Comparison of ENCODE assay signal across 30 cellular contexts in genomic region chr21:10521091-10521598, GRCh38. TPM values are rescaled to one million over a fixed set of nuclear protein-coding genes. Genes with fewer than 3 reads are reported as not detected.
DNase-seq lines count a peak whose midpoint lies in the region; ATAC-seq, FAIRE-seq and TF ChIP-seq lines count a peak whose summit lies in the region.
"Had no signal": no experiment of that assay in that cellular context is flagged by ENCODE, and none has a peak within 500 bp of the region (broad histone marks: within the 10 kb centered on the region; RNA-seq: fewer than 3 reads in every experiment).

Gene TPTE (plus strand): TSS chr21:10521583. CDS start chr21:10538724, 17,141 bp downstream.

- DNase-seq in activated gamma-delta T cell (lab: John Stamatoyannopoulos, UW), result peak; percentile 15
- no peak for DNase-seq in activated gamma-delta T cell treated with Interleukin-2 at 50 U/mL for 16 hours
- peak; percentile 96 for DNase-seq in NCI-H510A (lab: John Stamatoyannopoulos, UW)
- DNase-seq in HepG2 (ENCODE audit: low spot score), result no peak
- DNase-seq in testis, result peak; percentile 85
- DNase-seq in GM19239 (ENCODE audit: insufficient read length, low spot score), result no peak
- no peak for DNase-seq in NCI-H1436 treated with DMSO at 0.1 percent for 48 hours (lab: John Stamatoyannopoulos, UW)
- DNase-seq in HTR-8/SVneo (ENCODE audit: insufficient read length, low spot score), result no peak
- DNase-seq: activated CD4-positive, alpha-beta memory T cell treated with anti-CD3 and anti-CD28 coated beads, Interleukin-2, amount 10 ng/mL, durations not matched to agents 7 days and 5 days; activated naive CD4-positive, alpha-beta T cell treated with anti-CD3 and anti-CD28 coated beads for 36 hours; AML-193; amniotic stem cell; DMS79; left colon; NCI-H1092; NCI-H2081 treated with DMSO at 0.1 percent for 48 hours; NCI-H446 treated with DMSO at 0.1 percent for 48 hours; RPMI8226; stimulated activated CD4-positive, alpha-beta T cell treated with anti-CD3 and anti-CD28 coated beads, Interleukin-2, amount 100 ng/mL, for 24 hours; stimulated activated naive B cell treated with anti-CD40 and anti-IgM and Interleukin-4, amounts not matched to agents 10 μg/mL and 1 μg/mL and 100 μg/mL, for 72 hours; T-helper 9 cell had no signal

- no peaks in the 10 kb centered on the region for H3K79me2 ChIP-seq in HepG2 (ENCODE audit: insufficient read depth, low read length)

- CTCF ChIA-PET in HepG2 (lab: Yijun Ruan, JAX; ENCODE audit: low intra/inter-chr PET ratio, low total read pairs), result no interaction called here

- no peaks in the 10 kb centered on the region for H3K4me1 ChIP-seq in HepG2 (ENCODE audit: insufficient read depth, low read length)
- no peaks in the 10 kb centered on the region for H3K4me1 ChIP-seq in testis
- H3K4me1 ChIP-seq: heart left ventricle, prostate gland had no signal

- H3K4me2 ChIP-seq in HepG2 (ENCODE audit: low read depth, low read length), result no peak within 1 kb of the TSS
- H3K4me2 ChIP-seq: GM23338 had no signal

- POLR2A ChIA-PET in HepG2 (lab: Yijun Ruan, JAX), result no interaction called here

- TF ChIP-seq POLR2A in HepG2 (IDR thresholded peaks at IDR 0.05; ENCODE audit: insufficient read depth in 1 of 2, low read depth in 2 of 2, low read length in 2 of 2) (no peak), testis (IDR thresholded peaks at IDR 0.05) (no peak)

- H3K4me3 ChIP-seq in HepG2 (replicated peaks in 1 of 3; ENCODE audit: insufficient read depth in 1 of 3, low read depth in 2 of 3, low read length in 3 of 3) (no peak within 1 kb of the TSS), testis (peak within 1 kb of the TSS; percentile 49 to 51)
- H3K4me3 ChIP-seq: cardiac muscle cell, heart left ventricle, prostate gland had no signal

- ATAC-seq in HepG2, result peak; percentile 24; the same call in 1 of the 3 replicates
- ATAC-seq: GM23338; left colon; stimulated activated naive B cell treated with anti-CD40 and anti-IgM and Interleukin-4, amounts not matched to agents 10 μg/mL and 1 μg/mL and 100 μg/mL, for 72 hours had no signal

- TF ChIP-seq EP300 in HepG2 (IDR thresholded peaks at IDR 0.05; ENCODE audit: low read depth in 2 of 2, low read length in 2 of 2), result no peak
- no peak for TF ChIP-seq EP300 in HepG2 (CRISPR knock-in tag; IDR thresholded peaks at IDR 0.05; ENCODE audit: borderline replicate concordance)

- intact Hi-C loops in HepG2 (cut with micrococcal nuclease; ENCODE audit: unreplicated experiment) (no loop called here), testis (cut with DNase I; ENCODE audit: low total_unique reads) (no loop called here)

- TF ChIP-seq CTCF in HepG2 (CRISPR knock-in tag; IDR thresholded peaks at IDR 0.05) (no peak), testis (IDR thresholded peaks at IDR 0.05) (no peak)

- in situ Hi-C loops in HepG2 (cut with HindIII; ENCODE audit: extremely low pct_ligation_motif_present, low pct_unique_long_range_greater_than_20kb), result no loop called here

- H3K9me3 ChIP-seq in HepG2 (ENCODE audit: low read length), result peaks cover 84% of the 10 kb centered on the region
- no peaks in the 10 kb centered on the region for H3K9me3 ChIP-seq in testis
- H3K9me3 ChIP-seq: prostate gland had no signal

- H3K36me3 ChIP-seq in HepG2 (replicated peaks in 1 of 2; ENCODE audit: control insufficient read depth in 1 of 2, insufficient read depth in 2 of 2, low read length in 2 of 2) (no peaks in the 10 kb centered on the region), testis (ENCODE audit: low read depth, missing control alignments) (no peaks in the 10 kb centered on the region)
- H3K36me3 ChIP-seq: cardiac muscle cell, heart left ventricle, prostate gland had no signal

- H3K27ac ChIP-seq in HepG2 (ENCODE audit: extremely low read length, insufficient read depth, low read length) (no peak within 1 kb of the TSS), testis (peak within 1 kb of the TSS; percentile 2 to 81)
- H3K27ac ChIP-seq: cardiac muscle cell, heart left ventricle, prostate gland had no signal

- TF ChIP-seq RAD21 in HepG2 (CRISPR knock-in tag; IDR thresholded peaks at IDR 0.05), result no peak

- BruUV-seq in HepG2 (replicated peaks; lab: Mats Ljungman, UMichigan), result no TSS peak

- H4K20me1 ChIP-seq in HepG2 (ENCODE audit: insufficient read depth, low read length), result no peaks in the 10 kb centered on the region

- FAIRE-seq in HepG2 (lab: Jason Lieb, UNC) (no peak), GM19239 (lab: Jason Lieb, UNC) (no peak), HTR-8/SVneo (lab: Jason Lieb, UNC) (no peak)
- FAIRE-seq: endometrium had no signal

- whole genome bisulfite sequencing in HepG2 (ENCODE audit: low lambda C conversion rate), result 78% methylated on average over 66 of the region's 66 CpGs
- 59% methylated on average over 47 to 63 of the region's 66 CpGs for WGBS in testis, 2 donors

- no peak within 1 kb of the TSS for H3K9ac ChIP-seq in HepG2 (ENCODE audit: insufficient read depth, low read depth, low read length)

- H3K27me3 ChIP-seq in HepG2 (ENCODE audit: control insufficient read depth in 1 of 2, insufficient read depth in 2 of 2, low read length in 2 of 2), result no peaks in the 10 kb centered on the region
- no peaks in the 10 kb centered on the region for H3K27me3 ChIP-seq in testis
- H3K27me3 ChIP-seq: cardiac muscle cell had no signal

- no peak within 1 kb of the TSS for H2AFZ ChIP-seq in HepG2 (ENCODE audit: low read length)
- H2AFZ ChIP-seq: GM23338 had no signal

TF ChIP-seq in HepG2, 621 proteins besides CTCF, POLR2A, EP300 and RAD21:
- no peak for TF ChIP-seq ZNF232 (CRISPR knock-in tag; IDR thresholded peaks at IDR 0.05; ENCODE audit: borderline replicate concordance)
- 0 out of 2 replicates have a peak, but pooled peaks have one; percentile 37 for TF ChIP-seq PCBP1 (IDR thresholded peaks at IDR 0.05; ENCODE audit: borderline replicate concordance, low read depth, low read length)
TF ChIP-seq in HepG2: peak in this region for 1.

RNA-seq across cellular contexts. Expression of gene TPTE, which starts in this region (rescaled TPM):
- total RNA-seq in HepG2 (2016; rRNA removed; fragmentation: Illumina TruSeq; extraction: Trizol) (not detected in 2 replicates), testis (100 to 1,000 TPM in 1 of 2 donors, 10 to 100 TPM in 1; 71.1 to 123 TPM)
- total RNA-seq in HepG2 (2016; cell fraction: cytosol; rRNA removed; fragmentation: Illumina TruSeq; extraction: Trizol; ENCODE audit: low read depth), result not detected in 2 replicates
- total RNA-seq in HepG2 (2016; cell fraction: insoluble cytoplasmic fraction; rRNA removed; fragmentation: Illumina TruSeq; extraction: Trizol), result not detected in 2 replicates
- not detected in 2 replicates for total RNA-seq in HepG2 (2016; cell fraction: membrane; rRNA removed; fragmentation: Illumina TruSeq; extraction: Trizol)
- total RNA-seq in HepG2 (2016; cell fraction: nucleus; rRNA removed; fragmentation: Illumina TruSeq; extraction: Trizol), result not detected in 2 replicates
- polyA plus RNA-seq in HepG2 (2011; rRNA removed) (not detected in 2 replicates), testis (ENCODE audit: insufficient read depth, low read depth, low replicate concordance) (231 TPM)
- polyA plus RNA-seq in HepG2 (2011; cell fraction: cytosol; rRNA removed), result not detected in 2 replicates
- polyA plus RNA-seq in HepG2 (2011; cell fraction: nucleus; rRNA removed), result not detected in 2 replicates
- not detected in 2 replicates for polyA plus RNA-seq in HepG2 (2012)
- not detected in 2 replicates for polyA plus RNA-seq in HepG2 (2016; cell fraction: cytosol; fragmentation: Illumina TruSeq; extraction: Trizol; ENCODE audit: low read depth)
- not detected in 2 replicates for polyA plus RNA-seq in HepG2 (2016; cell fraction: insoluble cytoplasmic fraction; fragmentation: Illumina TruSeq; extraction: Trizol; ENCODE audit: low read depth)
- not detected in 2 replicates for polyA plus RNA-seq in HepG2 (2016; cell fraction: membrane; fragmentation: Illumina TruSeq; extraction: Trizol; ENCODE audit: low read depth)
- polyA plus RNA-seq in HepG2 (2016; cell fraction: nucleus; fragmentation: Illumina TruSeq; extraction: Trizol; ENCODE audit: insufficient read depth, low read depth), result not detected in 2 replicates
- polyA minus RNA-seq in HepG2 (2011; rRNA and poly(A)+ RNA removed; ENCODE audit: low replicate concordance), result not detected in 2 replicates
- not detected in 2 replicates for polyA minus RNA-seq in HepG2 (2011; cell fraction: cytosol; rRNA and poly(A)+ RNA removed)
- polyA minus RNA-seq in HepG2 (2011; cell fraction: nucleus; rRNA and poly(A)+ RNA removed), result not detected in 2 replicates
- total RNA-seq: activated CD4-positive, alpha-beta memory T cell treated with anti-CD3 and anti-CD28 coated beads, Interleukin-2, amount 10 ng/mL, durations not matched to agents 7 days and 5 days; activated naive CD4-positive, alpha-beta T cell treated with anti-CD3 and anti-CD28 coated beads for 36 hours; cardiac muscle cell; GM23338; heart left ventricle; left colon; mesothelial cell of epicardium; neural crest cell; skeletal muscle tissue had no signal
- polyA plus RNA-seq: cardiac muscle cell, GM23338, heart left ventricle, thymus had no signal

Comparison
In these comparisons a context has a peak if more than half of its experiments do, and no peak if none do; other contexts are left out.
1. RNA of gene TPTE (total RNA-seq): 71.1 to 123 TPM in testis; not detected in HepG2; every median in the first group is over 10 times any median in the second.
2. RNA of gene TPTE (polyA plus RNA-seq): 231 TPM in testis (single experiment); not detected in HepG2; every median in the first group is over 100 times any median in the second.
3. DNase-seq: peak in activated gamma-delta T cell (single experiment), NCI-H510A (single experiment) and testis (single experiment); none in activated gamma-delta T cell treated with Interleukin-2 at 50 U/mL for 16 hours (single experiment), HepG2 (single experiment), GM19239 (single experiment), NCI-H1436 treated with DMSO at 0.1 percent for 48 hours (single experiment) and HTR-8/SVneo (single experiment).
4. Peak in ATAC-seq in HepG2; RNA of the gene not detected or under 1 TPM.
5. H3K4me3 ChIP-seq: peak in testis (2 of 2); none in HepG2 (0 of 3).